In the genomic region with DNA sequence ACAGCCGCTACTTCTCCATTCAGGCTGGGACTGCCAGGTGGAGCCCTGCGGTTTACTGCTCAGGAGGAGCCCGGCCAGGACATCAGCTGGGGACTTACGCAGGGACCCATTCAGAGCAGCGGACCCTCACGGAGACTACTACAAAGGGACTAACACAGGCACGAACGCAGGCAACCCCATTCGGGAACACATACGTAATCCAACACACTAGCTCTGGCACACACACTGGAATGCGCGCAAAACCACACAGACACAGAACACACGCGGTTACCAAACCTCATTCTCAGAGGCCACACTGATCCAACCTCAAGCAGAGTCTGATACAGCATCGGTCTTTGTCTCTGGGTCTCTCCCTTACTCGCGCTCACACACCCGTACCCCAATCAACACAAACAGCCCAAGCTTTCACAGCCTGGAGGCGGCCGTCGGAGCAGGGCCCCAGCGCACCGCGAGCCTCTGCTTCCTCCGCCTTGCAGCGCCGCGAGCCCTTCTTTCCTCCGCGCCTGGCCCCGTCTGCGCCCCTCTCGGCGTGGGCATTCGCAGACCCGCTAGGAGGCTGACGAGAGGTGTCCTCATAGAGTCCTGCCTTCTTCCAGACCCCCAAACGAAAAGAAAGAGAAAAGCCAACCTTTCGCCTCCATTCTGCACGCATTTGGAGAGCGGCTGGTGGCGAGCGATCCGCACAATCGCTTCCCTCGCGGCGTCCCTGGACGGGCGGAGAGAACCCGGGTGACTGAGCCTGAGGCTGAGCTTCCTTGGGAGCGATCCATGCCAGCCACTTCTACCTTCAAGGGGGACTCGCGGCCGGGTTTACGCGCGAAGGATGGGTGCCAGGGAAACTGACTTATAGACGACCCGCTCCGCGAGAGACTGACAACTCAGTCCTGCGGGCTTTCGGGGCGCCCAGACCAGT, we compare ENCODE assay signal across 1 cellular context.
TF ChIP-seq lines count a peak whose summit lies in the region.

No MANE protein-coding gene starts in this region.

TF ChIP-seq in K562, 482 proteins besides CTCF, POLR2A, EP300 and RAD21 (continued from another document):
- TF ChIP-seq, protein P1, sequence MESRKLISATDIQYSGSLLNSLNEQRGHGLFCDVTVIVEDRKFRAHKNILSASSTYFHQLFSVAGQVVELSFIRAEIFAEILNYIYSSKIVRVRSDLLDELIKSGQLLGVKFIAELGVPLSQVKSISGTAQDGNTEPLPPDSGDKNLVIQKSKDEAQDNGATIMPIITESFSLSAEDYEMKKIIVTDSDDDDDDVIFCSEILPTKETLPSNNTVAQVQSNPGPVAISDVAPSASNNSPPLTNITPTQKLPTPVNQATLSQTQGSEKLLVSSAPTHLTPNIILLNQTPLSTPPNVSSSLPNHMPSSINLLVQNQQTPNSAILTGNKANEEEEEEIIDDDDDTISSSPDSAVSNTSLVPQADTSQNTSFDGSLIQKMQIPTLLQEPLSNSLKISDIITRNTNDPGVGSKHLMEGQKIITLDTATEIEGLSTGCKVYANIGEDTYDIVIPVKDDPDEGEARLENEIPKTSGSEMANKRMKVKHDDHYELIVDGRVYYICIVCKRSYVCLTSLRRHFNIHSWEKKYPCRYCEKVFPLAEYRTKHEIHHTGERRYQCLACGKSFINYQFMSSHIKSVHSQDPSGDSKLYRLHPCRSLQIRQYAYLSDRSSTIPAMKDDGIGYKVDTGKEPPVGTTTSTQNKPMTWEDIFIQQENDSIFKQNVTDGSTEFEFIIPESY (CRISPR knock-in tag; IDR thresholded peaks at IDR 0.05), result 0 out of 2 replicates have a peak, but pooled peaks have one; percentile 17
- TF ChIP-seq MBD2 (IDR thresholded peaks at IDR 0.05; ENCODE audit: borderline replicate concordance, low read depth), result 0 out of 2 replicates have a peak, but pooled peaks have one; percentile 17
- TF ChIP-seq, protein P2, sequence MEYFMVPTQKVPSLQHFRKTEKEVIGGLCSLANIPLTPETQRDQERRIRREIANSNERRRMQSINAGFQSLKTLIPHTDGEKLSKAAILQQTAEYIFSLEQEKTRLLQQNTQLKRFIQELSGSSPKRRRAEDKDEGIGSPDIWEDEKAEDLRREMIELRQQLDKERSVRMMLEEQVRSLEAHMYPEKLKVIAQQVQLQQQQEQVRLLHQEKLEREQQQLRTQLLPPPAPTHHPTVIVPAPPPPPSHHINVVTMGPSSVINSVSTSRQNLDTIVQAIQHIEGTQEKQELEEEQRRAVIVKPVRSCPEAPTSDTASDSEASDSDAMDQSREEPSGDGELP (CRISPR knock-in tag; IDR thresholded peaks at IDR 0.05; ENCODE audit: borderline replicate concordance), result peak; percentile 12; the same call in 1 of the 2 replicates
- TF ChIP-seq JUNB (CRISPR knock-in tag; conservative IDR thresholded peaks at IDR 0.05), result no peak
